In the genomic region with DNA sequence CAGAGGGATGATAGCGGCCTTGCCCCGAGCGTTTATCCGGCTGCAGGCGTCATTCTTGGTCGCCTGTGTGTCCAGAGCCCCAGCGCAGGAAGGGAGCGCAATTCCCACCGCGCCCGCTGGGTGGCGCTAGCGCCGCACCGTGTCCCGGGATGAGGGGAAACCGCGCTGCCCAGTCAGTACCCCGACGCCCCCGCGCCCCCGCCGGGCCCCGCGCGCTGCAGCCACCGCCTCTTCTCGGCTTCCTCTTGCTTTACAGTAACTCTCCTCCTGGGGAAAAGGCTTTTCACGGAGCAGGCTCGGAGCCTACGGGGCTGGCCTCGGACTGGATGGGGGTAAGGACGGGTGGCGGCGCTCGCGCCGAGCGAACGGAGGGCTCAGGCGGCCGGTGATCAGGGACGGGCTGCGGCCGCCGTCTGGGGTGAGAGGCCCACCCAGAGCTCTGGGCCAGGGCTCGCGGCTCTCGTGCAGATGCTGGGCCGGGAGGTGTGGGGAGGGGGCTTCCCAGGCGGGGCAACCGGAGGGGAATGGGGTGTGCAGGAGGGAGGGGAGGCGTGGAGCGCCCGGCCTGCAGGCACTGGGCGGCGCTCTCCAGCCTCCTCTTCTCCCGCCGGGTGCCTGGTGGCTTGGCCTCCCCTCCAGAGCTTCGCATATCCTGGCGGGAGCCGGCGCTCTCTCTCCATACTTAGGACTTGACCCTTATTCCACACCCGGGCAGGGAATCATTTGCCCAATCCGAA, we compare ENCODE assay signal across 8 cellular contexts. TPM values are rescaled to one million over a fixed set of nuclear protein-coding genes. Genes with fewer than 3 reads are reported as not detected.
DNase-seq lines count a peak whose midpoint lies in the region; ATAC-seq and TF ChIP-seq lines count a peak whose summit lies in the region.

No MANE protein-coding gene starts in this region.

- no peaks in the 10 kb centered on the region for H3K9me3 ChIP-seq in CD8-positive, alpha-beta memory T cell (ENCODE audit: low read length)
- no peaks in the 10 kb centered on the region for H3K9me3 ChIP-seq in mononuclear cell (ENCODE audit: low read depth, low read length)

- no peaks in the 10 kb centered on the region for H3K36me3 ChIP-seq in CD8-positive, alpha-beta memory T cell (ENCODE audit: insufficient read depth, low read length)

- peak overlapping the region; percentile 92 to 98 (median 92) for H3K4me3 Mint-ChIP-seq in CD8-positive, alpha-beta memory T cell

- H3K36me3 Mint-ChIP-seq in CD8-positive, alpha-beta memory T cell, result peaks cover 0 to 5% (median 0%) of the 10 kb centered on the region in 3 donors

- peaks cover 5 to 27% (median 17%) of the 10 kb centered on the region in 3 donors for H3K4me1 Mint-ChIP-seq in CD8-positive, alpha-beta memory T cell

- H3K27ac ChIP-seq in CD8-positive, alpha-beta memory T cell (ENCODE audit: low read depth, low read length), result peak overlapping the region; percentile 43

- peaks cover 0 to 4% of the 10 kb centered on the region in 2 donors for H3K27me3 Mint-ChIP-seq in CD8-positive, alpha-beta memory T cell

- H3K4me1 ChIP-seq in CD8-positive, alpha-beta memory T cell (ENCODE audit: insufficient read depth, low read length), result peaks cover 11% of the 10 kb centered on the region
- H3K4me1 ChIP-seq in mononuclear cell (ENCODE audit: insufficient read depth, low read length), result peaks cover 13% of the 10 kb centered on the region

- POLR2A ChIA-PET in CD8-positive, alpha-beta memory T cell (lab: Charles Lee), result interaction anchor here (0.5 to 0.7 kb wide), 2 partner anchors 10 to 751 kb away, joined by 3 read pairs; a partner anchor contains a TSS

- CTCF ChIA-PET in CD8-positive, alpha-beta memory T cell (lab: Charles Lee), result interaction anchor here (0.9 to 4.4 kb wide), 7 partner anchors 10 to 465 kb away, joined by 3 to 23 read pairs (median 4); no protein-coding TSS in a partner anchor

- H3K4me3 ChIP-seq in CD8-positive, alpha-beta memory T cell (ENCODE audit: low read length), result peak overlapping the region; percentile 92
- H3K4me3 ChIP-seq in epithelial cell of esophagus (ENCODE audit: low read length) (peak overlapping the region; percentile 92), mononuclear cell (ENCODE audit: low read length) (peak overlapping the region; percentile 63)

- TF ChIP-seq CTCF in epithelial cell of esophagus (IDR thresholded peaks at IDR 0.05; ENCODE audit: insufficient read depth, low read depth, low read length, missing control alignments), result peak; percentile 75

- ATAC-seq in GM19438 (IDR thresholded peaks at IDR 0.05; ENCODE audit: low read depth, unreplicated experiment), result peak; percentile 76
- peak; percentile 75 for ATAC-seq in HG03571 (IDR thresholded peaks at IDR 0.05; ENCODE audit: unreplicated experiment)

- peak overlapping the region; percentile 36 to 94 (median 84) for H3K27ac Mint-ChIP-seq in CD8-positive, alpha-beta memory T cell

- DNase-seq in CD8-positive, alpha-beta memory T cell, result peak; percentile 73 to 85 (median 80)
- DNase-seq in NOMO-1 treated with dmso at 0.1 percent for 144 hours (lab: John Stamatoyannopoulos, UW; ENCODE audit: unreplicated experiment) (peak; percentile 68), activated T-cell treated with anti-CD3 and anti-CD28 coated beads for 1 hour (ENCODE audit: low read depth) (peak; percentile 80), epithelial cell of esophagus (ENCODE audit: low read depth) (peak; percentile 68)
- DNase-seq in stimulated activated CD8-positive, alpha-beta memory T cell treated with anti-CD3 and anti-CD28 coated beads, Interleukin-4, amount 100 ng/mL, for 1 hour (ENCODE audit: low read depth in 2 of 2, low spot score in 1 of 2), result peak; percentile 68 to 74

- no peaks in the 10 kb centered on the region for H3K9me3 Mint-ChIP-seq in CD8-positive, alpha-beta memory T cell

- no peaks in the 10 kb centered on the region for H3K27me3 ChIP-seq in CD8-positive, alpha-beta memory T cell (ENCODE audit: insufficient read depth, low read length, poor library complexity, severe bottlenecking)
- H3K27me3 ChIP-seq in mononuclear cell (ENCODE audit: insufficient read depth, low read length), result no peaks in the 10 kb centered on the region

RNA-seq across cellular contexts. Expression of a gene that starts 29.8 kb away (rescaled TPM):
- total RNA-seq in CD8-positive, alpha-beta memory T cell, result not detected
- not detected for polyA plus RNA-seq in CD8-positive, alpha-beta memory T cell
- under 0.01 TPM for total RNA-seq in mononuclear cell

RNA-seq across cellular contexts. Expression of a gene that starts 46.0 kb away (rescaled TPM):
- total RNA-seq in CD8-positive, alpha-beta memory T cell, result not detected
- polyA plus RNA-seq in CD8-positive, alpha-beta memory T cell, result not detected
- 0.21 TPM for total RNA-seq in mononuclear cell

Comparison
In these comparisons a context has a peak if more than half of its experiments do, and no peak if none do; other contexts are left out.
1. Peak in every context shown above with its lines: DNase-seq, ATAC-seq, H3K4me3 ChIP-seq and H3K27ac ChIP-seq.